Comparison of ENCODE assay signal across 1 cellular context in genomic region chr9:22446589-22446949, GRCh38.
TF ChIP-seq lines count a peak whose summit lies in the region.

DMRTA1 (plus strand) TSS chr9:22446824; CDS start chr9:22447066, 242 bp downstream.

TF ChIP-seq in HEK293, 187 proteins besides CTCF, POLR2A, EP300 and RAD21 (continued from another document):
- TF ChIP-seq ZNF362 (tag by site-specific recombination; IDR thresholded peaks at IDR 0.05), result no peak
- TF ChIP-seq TRIM28 (IDR thresholded peaks at IDR 0.05; ENCODE audit: borderline replicate concordance, low read length), result no peak
- no peak for TF ChIP-seq ZNF585B (tag by site-specific recombination; IDR thresholded peaks at IDR 0.05)
- no peak for TF ChIP-seq ZNF664 (tag by site-specific recombination; IDR thresholded peaks at IDR 0.05)
- TF ChIP-seq EGR2 (tag by site-specific recombination; IDR thresholded peaks at IDR 0.05; ENCODE audit: low read depth), result peak; percentile 28
- no peak for TF ChIP-seq ZBTB11 (tag by site-specific recombination; conservative IDR thresholded peaks at IDR 0.05; ENCODE audit: low read depth)
- TF ChIP-seq KLF16 (tag by site-specific recombination; IDR thresholded peaks at IDR 0.05), result no peak
- TF ChIP-seq ZNF544 (tag by site-specific recombination; IDR thresholded peaks at IDR 0.05), result no peak
- no peak for TF ChIP-seq PBX3 (CRISPR knock-in tag; IDR thresholded peaks at IDR 0.05)
